In genomic region chr10:127033116-127033515, GRCh38 we compare ENCODE assay signal across 17 cellular contexts.
A peak's percentile ranks its signal among the peaks of the same experiment; 100 is the strongest.
DNase-seq lines count a peak whose midpoint lies in the region; ATAC-seq and TF ChIP-seq lines count a peak whose summit lies in the region.
"Had no signal": no experiment of that assay in that cellular context is flagged by ENCODE, and none has a peak within 500 bp of the region (broad histone marks: within the 10 kb centered on the region; RNA-seq: fewer than 3 reads in every experiment).

No MANE protein-coding gene starts in this region.

- H3F3A ChIP-seq in neural cell (ENCODE audit: insufficient read depth, low read length, poor library complexity, severe bottlenecking): no peaks in the 10 kb centered on the region

- H3K9me3 ChIP-seq in neural cell (ENCODE audit: low read length): no peaks in the 10 kb centered on the region
- H3K9me3 ChIP-seq: A549, BE2C, Peyer's patch had no signal

- TF ChIP-seq CTCF in neural cell (IDR thresholded peaks at IDR 0.05; ENCODE audit: poor library complexity, severe bottlenecking): no peak

- H3K9ac ChIP-seq in neural cell (ENCODE audit: low read length): no peak overlapping the region

- H3K9me2 ChIP-seq in neural cell (ENCODE audit: insufficient read depth, low read length): no peaks in the 10 kb centered on the region

- H3K4me2 ChIP-seq in neural cell (ENCODE audit: low read length): no peak overlapping the region
- H3K4me2 ChIP-seq: A549 had no signal

- no peak for TF ChIP-seq EP300 in neural cell (conservative IDR thresholded peaks at IDR 0.05; ENCODE audit: poor library complexity, severe bottlenecking)

- no peaks in the 10 kb centered on the region for H3K79me2 ChIP-seq in neural cell (replicated peaks; ENCODE audit: insufficient read depth, low read length)

- no peak for ATAC-seq in HG02884 (IDR thresholded peaks at IDR 0.05; ENCODE audit: unreplicated experiment)
- ATAC-seq: A549 had no signal

- H3K27me3 ChIP-seq in neural cell (ENCODE audit: insufficient read depth, low read depth, low read length): no peaks in the 10 kb centered on the region
- H3K27me3 ChIP-seq: BE2C, Peyer's patch had no signal

- H3K4me3 ChIP-seq in neural cell (ENCODE audit: low read length): no peak overlapping the region
- H3K4me3 ChIP-seq: A549, Peyer's patch had no signal

- no peaks in the 10 kb centered on the region for H3K36me3 ChIP-seq in neural cell (ENCODE audit: insufficient read depth, low read length)
- H3K36me3 ChIP-seq: BE2C had no signal

- DNase-seq in NCI-H2227 (lab: John Stamatoyannopoulos, UW; ENCODE audit: unreplicated experiment): peak; percentile 49
- DNase-seq in globus pallidus (ENCODE audit: low spot score): peak; percentile 35
- no peak for DNase-seq in NOMO-1 (lab: John Stamatoyannopoulos, UW; ENCODE audit: unreplicated experiment in 2 of 2)
- DNase-seq in posterior vena cava (ENCODE audit: low spot score): no peak
- DNase-seq: BE2C, DMS53, GF-D8, Karpas-422, NCI-H1694, NCI-H2081 treated with DMSO at 0.1 percent for 48 hours, NCI-H2171 treated with DMSO at 0.1 percent for 48 hours, NCI-H446 treated with DMSO at 0.1 percent for 48 hours, Peyer's patch had no signal

- no peak for TF ChIP-seq RAD21 in neural cell (conservative IDR thresholded peaks at IDR 0.05)

- intact Hi-C loops in posterior vena cava (cut with DNase I): no loop called here

- H3K27ac ChIP-seq in angular gyrus (ENCODE audit: low read depth, low read length): peak overlapping the region; percentile 14
- H3K27ac ChIP-seq in neural cell (ENCODE audit: low read length): peak overlapping the region; percentile 73
- H3K27ac ChIP-seq: Peyer's patch had no signal

- H4K20me1 ChIP-seq in neural cell (ENCODE audit: insufficient read depth): no peaks in the 10 kb centered on the region

- no peak overlapping the region for H2AFZ ChIP-seq in neural cell (ENCODE audit: low read depth, low read length)

TF ChIP-seq in neural cell, 6 proteins besides CTCF, POLR2A, EP300 and RAD21:
- TF ChIP-seq SMC3 (conservative IDR thresholded peaks at IDR 0.05; ENCODE audit: poor library complexity): no peak
- no peak for TF ChIP-seq MXI1 (conservative IDR thresholded peaks at IDR 0.05; ENCODE audit: poor library complexity, severe bottlenecking)
- TF ChIP-seq TAF1 (IDR thresholded peaks at IDR 0.05; ENCODE audit: low read depth): no peak
- TF ChIP-seq POLR2AphosphoS5 (IDR thresholded peaks at IDR 0.05): no peak
- TF ChIP-seq EZH2 (IDR thresholded peaks at IDR 0.05; ENCODE audit: borderline replicate concordance, insufficient read depth, low read length, poor library complexity, severe bottlenecking): no peak
- no peak for TF ChIP-seq REST (IDR thresholded peaks at IDR 0.05; ENCODE audit: borderline replicate concordance)
TF ChIP-seq in neural cell: peak in this region for 0.

Comparison
In these comparisons a context has a peak if more than half of its experiments do, and no peak if none do; other contexts are left out.
1. DNase-seq: peak in NCI-H2227 (single experiment) and globus pallidus (single experiment); none in NOMO-1 (0 of 2) and posterior vena cava (single experiment).